1 cellular context compared by ENCODE assay signal in genomic region chrX:16743604-16744325, GRCh38.
TF ChIP-seq lines count a peak whose summit lies in the region.

No MANE protein-coding gene starts in this region.

TF ChIP-seq in IMR-90, 13 proteins besides CTCF, POLR2A, EP300 and RAD21 (continued from another document):
- TF ChIP-seq NFE2L2 (IDR thresholded peaks at IDR 0.05; ENCODE audit: low read depth, low read length) (peak; percentile 87), BHLHE40 (IDR thresholded peaks at IDR 0.05; ENCODE audit: low read depth, low read length) (no peak), MXI1 (IDR thresholded peaks at IDR 0.05; ENCODE audit: borderline replicate concordance, low read depth, low read length) (peak; percentile 36; the same call in 1 of the 2 replicates)
